In the genomic region with DNA sequence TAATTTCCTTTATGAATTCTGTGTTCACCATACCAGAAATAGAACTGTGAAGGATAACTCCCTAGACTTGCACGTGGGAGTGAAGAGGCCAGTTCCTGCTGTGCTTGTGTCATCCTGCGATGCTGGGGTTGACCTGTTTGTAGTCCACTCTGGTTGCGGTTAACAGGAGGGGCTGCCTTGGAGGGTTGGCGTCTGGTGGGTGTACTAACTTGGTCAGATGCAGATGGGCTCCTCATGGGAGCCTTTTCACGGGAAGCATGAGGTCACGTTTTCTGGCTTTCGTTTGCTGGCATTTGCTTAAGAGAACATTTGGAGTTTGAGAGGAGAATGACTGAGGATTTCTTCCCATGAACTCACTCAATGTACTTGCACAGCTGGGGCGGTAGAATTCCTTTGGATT, we compare ENCODE assay signal across 17 cellular contexts. TPM values are rescaled to one million over a fixed set of nuclear protein-coding genes. Genes with fewer than 3 reads are reported as not detected.
DNase-seq lines count a peak whose midpoint lies in the region; ATAC-seq, FAIRE-seq and TF ChIP-seq lines count a peak whose summit lies in the region.
"Had no signal": no experiment of that assay in that cellular context is flagged by ENCODE, and none has a peak within 500 bp of the region (broad histone marks: within the 10 kb centered on the region; RNA-seq: fewer than 3 reads in every experiment).

No MANE protein-coding gene starts in this region.

- H3K27ac Mint-ChIP-seq in HFFc6 (peak overlapping the region; percentile 79), mesothelial cell of epicardium (peak overlapping the region; percentile 72)
- H3K27ac Mint-ChIP-seq: activated naive CD8-positive, alpha-beta T cell; dendritic cell treated with granulocyte-macrophage colony-stimulating factor and Interleukin-4, amounts not matched to agents 40 ng/mL and 50 ng/mL, for 4 days had no signal

- peak overlapping the region; percentile 4 for H3K27ac ChIP-seq in vagina
- H3K27ac ChIP-seq: prostate gland, RWPE1 had no signal

- intact Hi-C loops in vagina (cut with DNase I) = no loop called here

- peak; percentile 65 for DNase-seq in HFFc6
- DNase-seq in mesothelial cell of epicardium (ENCODE audit: low spot score in 2 of 2, unreplicated experiment in 2 of 2) = no peak
- no peak for DNase-seq in vagina (ENCODE audit: extremely low spot score in 2 of 2)
- no peak for DNase-seq in NCI-H2107 treated with DMSO at 0.1 percent for 48 hours (lab: John Stamatoyannopoulos, UW; ENCODE audit: unreplicated experiment)
- DNase-seq: activated CD4-positive, CD25-positive, alpha-beta regulatory T cell treated with anti-CD3 and anti-CD28 coated beads, Interleukin-2, amount 50 U/mL, for 72 hours; esophagus squamous epithelium; NCI-H187 treated with DMSO at 0.1 percent for 48 hours; NCI-H69; stimulated activated naive CD4-positive, alpha-beta T cell treated with Interleukin-2 at 50 U/mL for 16 hours; T-helper 2 cell had no signal

- no peak for TF ChIP-seq POLR2A in vagina (IDR thresholded peaks at IDR 0.05)

- H3K4me1 Mint-ChIP-seq in HFFc6 (ENCODE audit: low read depth) = peaks cover 51% of the 10 kb centered on the region
- H3K4me1 Mint-ChIP-seq in mesothelial cell of epicardium = peaks cover 19% of the 10 kb centered on the region

- H3K4me3 ChIP-seq in vagina = no peak overlapping the region
- H3K4me3 ChIP-seq: esophagus squamous epithelium, prostate gland had no signal

- H3K9me3 Mint-ChIP-seq in HFFc6 = peaks cover 5% of the 10 kb centered on the region
- H3K9me3 Mint-ChIP-seq in mesothelial cell of epicardium = no peaks in the 10 kb centered on the region

- ATAC-seq in GM21576 (IDR thresholded peaks at IDR 0.05; ENCODE audit: unreplicated experiment) (no peak), HG03045 (IDR thresholded peaks at IDR 0.05; ENCODE audit: unreplicated experiment) (no peak)

- H3K4me1 ChIP-seq in vagina = peaks cover 40% of the 10 kb centered on the region

- FAIRE-seq in endometrium (lab: Jason Lieb, UNC) = peak; percentile 21

- 0 out of 2 replicates have a peak overlapping the region, but pooled peaks have one; percentile 14 for H3K4me3 Mint-ChIP-seq in HFFc6
- no peak overlapping the region for H3K4me3 Mint-ChIP-seq in mesothelial cell of epicardium
- H3K4me3 Mint-ChIP-seq: activated naive CD8-positive, alpha-beta T cell; dendritic cell treated with granulocyte-macrophage colony-stimulating factor and Interleukin-4, amounts not matched to agents 40 ng/mL and 50 ng/mL, for 4 days had no signal

- H3K36me3 Mint-ChIP-seq in HFFc6 (ENCODE audit: low read depth) (peaks cover 46% of the 10 kb centered on the region), mesothelial cell of epicardium (peaks cover 22% of the 10 kb centered on the region)

- H3K27me3 Mint-ChIP-seq in HFFc6 (ENCODE audit: insufficient read depth) (no peaks in the 10 kb centered on the region), mesothelial cell of epicardium (ENCODE audit: low read depth) (no peaks in the 10 kb centered on the region)
- H3K27me3 Mint-ChIP-seq: activated naive CD8-positive, alpha-beta T cell had no signal

- TF ChIP-seq CTCF in HFFc6 (IDR thresholded peaks at IDR 0.05) (no peak), mesothelial cell of epicardium (IDR thresholded peaks at IDR 0.05; ENCODE audit: unreplicated experiment) (no peak), vagina (IDR thresholded peaks at IDR 0.05) (no peak)

- H3K9me3 ChIP-seq in vagina = no peaks in the 10 kb centered on the region
- H3K9me3 ChIP-seq: esophagus squamous epithelium, prostate gland had no signal

- peaks cover 0 to 23% of the 10 kb centered on the region in 2 donors for H3K36me3 ChIP-seq in vagina
- H3K36me3 ChIP-seq: prostate gland had no signal

- no peaks in the 10 kb centered on the region for H3K27me3 ChIP-seq in vagina
- H3K27me3 ChIP-seq: esophagus squamous epithelium had no signal

RNA-seq across cellular contexts. Expression of gene IGF2R, which starts 41.2 kb away (rescaled TPM):
- total RNA-seq in HFFc6 (2021; fragmentation: NEBNext Ultra II Directional; extraction: Animal tissue kit (Norgen Biotek cat#: 25700)) = 100 to 1,000 TPM in 2 of 6 experiments, 10 to 100 TPM in 4; 77.3 to 119 (median 88.1) TPM
- 107 to 112 TPM (median 111 TPM) in 3 replicates for total RNA-seq in mesothelial cell of epicardium
- total RNA-seq in vagina = 73.4 TPM
